27 cellular contexts compared by ENCODE assay signal in the genomic region with DNA sequence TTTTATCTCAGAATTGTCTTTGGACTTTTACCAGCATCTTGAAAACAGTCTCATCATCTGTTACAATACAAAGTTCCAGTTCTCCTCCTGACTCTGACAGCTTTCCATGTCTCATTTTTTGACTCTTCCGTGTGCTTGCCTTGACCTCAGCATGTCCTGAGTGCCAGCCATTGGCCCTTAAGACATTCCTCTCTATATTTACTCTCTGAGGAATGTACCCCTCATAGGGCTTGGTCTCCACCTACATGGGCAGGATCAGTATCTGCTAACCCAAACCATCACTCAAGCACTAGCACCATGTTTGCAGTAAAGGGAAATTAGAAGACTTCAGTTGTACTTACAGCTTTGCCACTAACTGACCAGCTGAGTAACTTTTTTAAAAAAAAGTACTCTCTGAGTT. TPM values are rescaled to one million over a fixed set of nuclear protein-coding genes. Genes with fewer than 3 reads are reported as not detected.
DNase-seq lines count a peak whose midpoint lies in the region; ATAC-seq and TF ChIP-seq lines count a peak whose summit lies in the region.
"Had no signal": no experiment of that assay in that cellular context is flagged by ENCODE, and none has a peak within 500 bp of the region (broad histone marks: within the 10 kb centered on the region; RNA-seq: fewer than 3 reads in every experiment).

No MANE protein-coding gene starts in this region.

- H3K4me3 Mint-ChIP-seq in dendritic cell treated with granulocyte-macrophage colony-stimulating factor and Interleukin-4, amounts not matched to agents 40 ng/mL and 50 ng/mL, for 4 days = no peak overlapping the region
- H3K4me3 Mint-ChIP-seq: CD14-positive monocyte; CD4-positive, alpha-beta memory T cell; CD4-positive, CD25-positive, alpha-beta regulatory T cell; CD8-positive, alpha-beta memory T cell had no signal

- BruUV-seq in IMR-90 (replicated peaks; lab: Mats Ljungman, UMichigan) = no TSS peak

- peak overlapping the region; percentile 47; the same call in 1 of the 2 replicates for H3K4ac ChIP-seq in IMR-90 (ENCODE audit: low read depth, low read length)

- TF ChIP-seq POLR2A in IMR-90 (IDR thresholded peaks at IDR 0.05; ENCODE audit: low read depth, low read length) = no peak

- no peak for ATAC-seq in IMR-90 (ENCODE audit: low read depth)
- peak; percentile 51 for ATAC-seq in upper lobe of right lung
- ATAC-seq in HG02981 (IDR thresholded peaks at IDR 0.05; ENCODE audit: unreplicated experiment) = no peak
- ATAC-seq: A549, GM12878 had no signal

- no peak overlapping the region for H4K5ac ChIP-seq in IMR-90 (ENCODE audit: low read depth, low read length)

- H2BK20ac ChIP-seq in IMR-90 (ENCODE audit: low read depth, low read length) = no peak overlapping the region; the same call in 1 of the 2 replicates

- 0 out of 2 replicates have a peak overlapping the region, but pooled peaks have one; percentile 11 for H3K23ac ChIP-seq in IMR-90 (ENCODE audit: low read depth, low read length)

- H4K20me1 ChIP-seq in IMR-90 (ENCODE audit: insufficient read depth, low read length) = no peaks in the 10 kb centered on the region
- H4K20me1 ChIP-seq: BLaER1 had no signal

- no peaks in the 10 kb centered on the region for H3K9me3 ChIP-seq in IMR-90 (ENCODE audit: control insufficient read depth, insufficient read depth, low read length)
- no peaks in the 10 kb centered on the region for H3K9me3 ChIP-seq in upper lobe of right lung
- H3K9me3 ChIP-seq: A549, BE2C, BLaER1 had no signal

- DNase-seq in IMR-90 (no peak), upper lobe of right lung (no peak), ACHN (no peak)
- DNase-seq: BE2C; C1 segment of cervical spinal cord; CD4-positive, alpha-beta memory T cell; CD4-positive, CD25-positive, alpha-beta regulatory T cell; CD8-positive, alpha-beta memory T cell; COR-L47; DMS 273 treated with DMSO at 0.1 percent for 48 hours; DMS153; DMS53; DMS79; DND-41; EL; GDM1 had no signal

- peak overlapping the region; percentile 42 for H3K27ac Mint-ChIP-seq in dendritic cell treated with granulocyte-macrophage colony-stimulating factor and Interleukin-4, amounts not matched to agents 40 ng/mL and 50 ng/mL, for 4 days
- H3K27ac Mint-ChIP-seq: CD4-positive, alpha-beta memory T cell; CD4-positive, CD25-positive, alpha-beta regulatory T cell; CD8-positive, alpha-beta memory T cell had no signal

- CTCF ChIA-PET in IMR-90 (lab: Yijun Ruan, JAX) = interaction anchor here (0.5 kb wide), 1 partner anchor 249 kb away, joined by 5 read pairs; no protein-coding TSS in a partner anchor

- no peak overlapping the region for H3K4me2 ChIP-seq in IMR-90 (ENCODE audit: low read depth, low read length)
- H3K4me2 ChIP-seq: A549, BLaER1 had no signal

- in situ Hi-C loops in IMR-90 (cut with MboI; ENCODE audit: low sequenced_read_pairs) = no loop called here
- in situ Hi-C loops in ACHN (cut with HindIII; ENCODE audit: low pct_ligation_motif_present, low pct_unique_long_range_greater_than_20kb, low sequenced_read_pairs) = no loop called here

- 67% methylated on average over 1 of the region's 1 CpG; no CpG with 5 or more reads in 1 of the 2 experiments for WGBS in IMR-90 (ENCODE audit: extremely low coverage in 2 of 2, insufficient read length in 1 of 2), 2 experiments

- TF ChIP-seq RAD21 in IMR-90 (IDR thresholded peaks at IDR 0.05; ENCODE audit: low read length) = no peak

- TF ChIP-seq CTCF in IMR-90 (conservative IDR thresholded peaks at IDR 0.05; ENCODE audit: low read depth, low read length) = no peak
- TF ChIP-seq CTCF in upper lobe of right lung (IDR thresholded peaks at IDR 0.05) = no peak

- H2BK120ac ChIP-seq in IMR-90 (ENCODE audit: low read depth, low read length) = peak overlapping the region; percentile 12; the same call in 1 of the 2 replicates

- no peak overlapping the region for H2AK5ac ChIP-seq in IMR-90 (ENCODE audit: low read depth, low read length)

- no peak overlapping the region for H2BK15ac ChIP-seq in IMR-90 (ENCODE audit: low read depth, low read length)

- intact Hi-C loops in IMR-90 (cut with micrococcal nuclease) = no loop called here
- intact Hi-C loops in dendritic cell treated with granulocyte-macrophage colony-stimulating factor and Interleukin-4, amounts not matched to agents 40 ng/mL and 50 ng/mL, for 4 days (cut with micrococcal nuclease) = no loop called here
- intact Hi-C loops in upper lobe of right lung (cut with DNase I) = loop anchor here (10.0 kb wide), 1 partner anchor 281 kb away; no protein-coding TSS in a partner anchor

- H3K4me3 ChIP-seq in IMR-90 (ENCODE audit: insufficient read depth, low read depth, low read length) = no peak overlapping the region
- H3K4me3 ChIP-seq in upper lobe of right lung = no peak overlapping the region
- H3K4me3 ChIP-seq: A549, BLaER1, GM12878 had no signal

- H3K14ac ChIP-seq in IMR-90 (replicated peaks; ENCODE audit: low read depth, low read length) = no peak overlapping the region

- H3K27me3 Mint-ChIP-seq in dendritic cell treated with granulocyte-macrophage colony-stimulating factor and Interleukin-4, amounts not matched to agents 40 ng/mL and 50 ng/mL, for 4 days = peaks cover 7% of the 10 kb centered on the region

- H3K4me1 ChIP-seq in IMR-90 (ENCODE audit: control insufficient read depth, insufficient read depth, low read length) = peaks cover 4% of the 10 kb centered on the region
- H3K4me1 ChIP-seq in upper lobe of right lung = no peaks in the 10 kb centered on the region
- H3K4me1 ChIP-seq: A549, BE2C had no signal

- no peaks in the 10 kb centered on the region for H3K27me3 ChIP-seq in IMR-90 (ENCODE audit: control insufficient read depth, insufficient read depth, low read length)
- H3K27me3 ChIP-seq in upper lobe of right lung = no peaks in the 10 kb centered on the region
- H3K27me3 ChIP-seq: BE2C, BLaER1 had no signal

- no peak overlapping the region for H4K8ac ChIP-seq in IMR-90 (ENCODE audit: low read depth in 2 of 2, low read length in 2 of 2)

- H3K18ac ChIP-seq in IMR-90 (ENCODE audit: low read depth, low read length) = no peak overlapping the region

- peaks cover 4% of the 10 kb centered on the region for H3K9me1 ChIP-seq in IMR-90 (ENCODE audit: insufficient read depth, low read length)

- no peak overlapping the region for H2AK9ac ChIP-seq in IMR-90 (replicated peaks; ENCODE audit: low read depth, low read length, poor library complexity)

- H2BK5ac ChIP-seq in IMR-90 (ENCODE audit: low read depth, low read length, poor library complexity, severe bottlenecking) = no peak overlapping the region

- POLR2A ChIA-PET in IMR-90 (lab: Charles Lee; ENCODE audit: unreplicated experiment) = no interaction called here

- no peaks in the 10 kb centered on the region for H3K36me3 Mint-ChIP-seq in dendritic cell treated with granulocyte-macrophage colony-stimulating factor and Interleukin-4, amounts not matched to agents 40 ng/mL and 50 ng/mL, for 4 days (ENCODE audit: low read depth)
- H3K36me3 Mint-ChIP-seq: CD14-positive monocyte; CD4-positive, alpha-beta memory T cell; CD4-positive, CD25-positive, alpha-beta regulatory T cell had no signal

- H3K36me3 ChIP-seq in IMR-90 (ENCODE audit: control insufficient read depth, insufficient read depth, low read length) (no peaks in the 10 kb centered on the region), upper lobe of right lung (no peaks in the 10 kb centered on the region)
- H3K36me3 ChIP-seq: BE2C, BLaER1 had no signal

- no peak overlapping the region for H3K27ac ChIP-seq in IMR-90 (ENCODE audit: insufficient read depth, low read length)
- no peak overlapping the region for H3K27ac ChIP-seq in upper lobe of right lung
- H3K27ac ChIP-seq: 22Rv1, A549, BLaER1 had no signal

- H3K9me3 Mint-ChIP-seq in dendritic cell treated with granulocyte-macrophage colony-stimulating factor and Interleukin-4, amounts not matched to agents 40 ng/mL and 50 ng/mL, for 4 days = no peaks in the 10 kb centered on the region
- H3K9me3 Mint-ChIP-seq: CD14-positive monocyte; CD4-positive, alpha-beta memory T cell; CD8-positive, alpha-beta memory T cell had no signal

- H3K56ac ChIP-seq in IMR-90 (ENCODE audit: extremely low read depth, insufficient read depth, low read length) = no peak overlapping the region

- peaks cover 25% of the 10 kb centered on the region for H3K4me1 Mint-ChIP-seq in dendritic cell treated with granulocyte-macrophage colony-stimulating factor and Interleukin-4, amounts not matched to agents 40 ng/mL and 50 ng/mL, for 4 days (ENCODE audit: low read depth)
- H3K4me1 Mint-ChIP-seq: CD4-positive, alpha-beta memory T cell; CD4-positive, CD25-positive, alpha-beta regulatory T cell; CD8-positive, alpha-beta memory T cell had no signal

- dilution Hi-C loops in IMR-90 (cut with HindIII; ENCODE audit: low sequenced_read_pairs, unreplicated experiment) = no loop called here

- H2AFZ ChIP-seq in IMR-90 (replicated peaks; ENCODE audit: low read length, poor library complexity) = no peak overlapping the region

- H3K9ac ChIP-seq in IMR-90 (ENCODE audit: low read depth, low read length) = no peak overlapping the region
- H3K9ac ChIP-seq: BLaER1 had no signal

- H4K91ac ChIP-seq in IMR-90 (ENCODE audit: insufficient read depth, low read depth, low read length) = peak overlapping the region; percentile 9; the same call in 1 of the 2 replicates

- H3K79me1 ChIP-seq in IMR-90 (ENCODE audit: low read depth in 1 of 2, low read length in 2 of 2) = no peaks in the 10 kb centered on the region

RNA-seq across cellular contexts. Expression of gene ANKUB1, which starts 16.2 kb away (rescaled TPM):
- not detected in 2 replicates for total RNA-seq in IMR-90 (2012; rRNA removed)
- not detected in 2 replicates for polyA plus RNA-seq in IMR-90 (2012; rRNA removed)
- not detected in 2 replicates for polyA plus RNA-seq in IMR-90 (2012; cell fraction: cytosol; rRNA removed)
- not detected in 2 replicates for polyA plus RNA-seq in IMR-90 (2012; cell fraction: nucleus; rRNA removed; ENCODE audit: low replicate concordance)
- total RNA-seq in upper lobe of right lung = not detected
- total RNA-seq: A172; CD4-positive, alpha-beta memory T cell; CD4-positive, CD25-positive, alpha-beta regulatory T cell; CD8-positive, alpha-beta memory T cell; Daoy; G401; GM12878 had no signal
- polyA plus RNA-seq: A549; AG04450; CD14-positive monocyte; CD4-positive, alpha-beta memory T cell; CD4-positive, CD25-positive, alpha-beta regulatory T cell; CD8-positive, alpha-beta memory T cell had no signal

RNA-seq across cellular contexts. Expression of gene COMMD2, which starts 23.9 kb away (rescaled TPM):
- total RNA-seq in IMR-90 (2012; rRNA removed) = 31.9 and 46.1 TPM in 2 replicates
- 23.6 and 25.9 TPM in 2 replicates for polyA plus RNA-seq in IMR-90 (2012; rRNA removed)
- 6.3 and 8.4 TPM in 2 replicates for polyA plus RNA-seq in IMR-90 (2012; cell fraction: cytosol; rRNA removed)
- polyA plus RNA-seq in IMR-90 (2012; cell fraction: nucleus; rRNA removed; ENCODE audit: low replicate concordance) = 4.1 and 14.8 TPM in 2 replicates
- total RNA-seq in upper lobe of right lung = 49.8 TPM

RNA-seq across cellular contexts. Expression of gene RNF13, which starts 36.8 kb away (rescaled TPM):
- 29.8 and 39.2 TPM in 2 replicates for total RNA-seq in IMR-90 (2012; rRNA removed)
- 9.3 and 12.8 TPM in 2 replicates for polyA plus RNA-seq in IMR-90 (2012; rRNA removed)
- polyA plus RNA-seq in IMR-90 (2012; cell fraction: cytosol; rRNA removed) = 3.6 and 7.2 TPM in 2 replicates
- polyA plus RNA-seq in IMR-90 (2012; cell fraction: nucleus; rRNA removed; ENCODE audit: low replicate concordance) = 1.4 and 16.5 TPM in 2 replicates
- total RNA-seq in upper lobe of right lung = 136 TPM
